15 cellular contexts compared by ENCODE assay signal in the genomic region with DNA sequence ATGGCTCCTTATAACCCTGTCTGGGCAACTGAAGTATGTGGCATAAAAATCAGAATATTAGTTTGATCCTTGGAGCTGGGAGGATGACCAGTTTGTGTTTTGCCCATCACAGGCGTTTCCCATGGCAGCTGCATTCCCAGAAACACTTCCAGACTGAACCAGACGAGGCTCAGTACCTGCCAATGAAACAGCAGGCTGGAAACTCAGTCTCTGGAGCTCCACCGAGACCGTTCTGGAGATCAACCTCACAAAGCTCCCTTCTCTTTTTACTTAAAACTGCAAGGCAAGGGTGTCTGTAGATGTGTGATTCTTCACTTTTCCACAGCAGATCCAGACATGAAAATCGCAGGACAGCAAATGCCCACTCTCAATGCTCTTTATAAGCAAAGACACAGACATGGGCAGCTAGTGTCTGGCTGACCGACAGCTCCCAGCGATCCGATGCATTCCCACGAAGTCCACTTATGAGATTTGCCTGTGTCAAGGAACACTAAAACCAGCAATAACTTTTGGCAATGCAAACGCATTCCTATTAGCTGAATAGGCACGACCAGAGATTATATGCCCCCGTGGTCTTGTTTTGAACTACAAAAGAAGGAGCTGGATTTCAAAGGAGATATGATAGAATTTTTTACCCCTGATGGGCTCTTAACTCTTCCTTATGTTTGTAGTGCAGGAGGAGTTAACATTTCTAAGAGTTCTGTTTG.
DNase-seq lines count a peak whose midpoint lies in the region; ATAC-seq and TF ChIP-seq lines count a peak whose summit lies in the region.
"Had no signal": no experiment of that assay in that cellular context is flagged by ENCODE, and none has a peak within 500 bp of the region (broad histone marks: within the 10 kb centered on the region; RNA-seq: fewer than 3 reads in every experiment).

No MANE protein-coding gene starts in this region.

- no peak overlapping the region for H3K4me3 ChIP-seq in RWPE2 (ENCODE audit: severe bottlenecking)
- no peak overlapping the region for H3K4me3 ChIP-seq in fibroblast of pulmonary artery (replicated peaks; ENCODE audit: low read depth, low read length)
- no peak overlapping the region for H3K4me3 ChIP-seq in skeletal muscle cell (ENCODE audit: low read depth, low read length)
- H3K4me3 ChIP-seq: esophagus squamous epithelium had no signal

- H3K36me3 ChIP-seq in RWPE2 (ENCODE audit: low read depth) = no peaks in the 10 kb centered on the region
- H3K36me3 ChIP-seq: esophagus squamous epithelium had no signal

- DNase-seq in EH (ENCODE audit: low read depth) (peak; percentile 88), RWPE2 (ENCODE audit: low spot score) (no peak), fibroblast of pulmonary artery (ENCODE audit: low read depth) (peak; percentile 81), skeletal muscle cell (ENCODE audit: low read depth) (peak; percentile 63), SK-N-DZ (ENCODE audit: low spot score) (no peak)
- DNase-seq: activated CD8-positive, alpha-beta T cell treated with anti-CD3 and anti-CD28 coated beads for 36 hours; amygdala; dermis blood vessel endothelial cell; esophagus squamous epithelium; MV-4-11; NCI-H2107; SIG-M5 had no signal

- no peaks in the 10 kb centered on the region for H3K27me3 ChIP-seq in RWPE2 (ENCODE audit: insufficient read depth, poor library complexity, severe bottlenecking)

- no peaks in the 10 kb centered on the region for H3K9me3 ChIP-seq in RWPE2 (ENCODE audit: severe bottlenecking)
- H3K9me3 ChIP-seq: esophagus squamous epithelium had no signal

- H3K27ac ChIP-seq in RWPE2 (ENCODE audit: poor library complexity, severe bottlenecking) = no peak overlapping the region
- H3K27ac ChIP-seq: esophagus squamous epithelium had no signal

- TF ChIP-seq CTCF in RWPE2 (IDR thresholded peaks at IDR 0.05; ENCODE audit: poor library complexity, severe bottlenecking) = no peak
- TF ChIP-seq CTCF in fibroblast of pulmonary artery (IDR thresholded peaks at IDR 0.05; ENCODE audit: low read length, missing control alignments) = no peak

- ATAC-seq in RWPE2 (ENCODE audit: low read depth) = peak; percentile 31; the same call in 2 of the 3 replicates
- no peak for ATAC-seq in HG03460 (IDR thresholded peaks at IDR 0.05; ENCODE audit: unreplicated experiment)
- ATAC-seq in HG03045 (IDR thresholded peaks at IDR 0.05; ENCODE audit: unreplicated experiment) = no peak
- ATAC-seq in HG02759 (IDR thresholded peaks at IDR 0.05; ENCODE audit: unreplicated experiment) = no peak
- ATAC-seq: activated CD8-positive, alpha-beta T cell treated with anti-CD3 and anti-CD28 coated beads for 36 hours had no signal

- peaks cover 6% of the 10 kb centered on the region for H3K4me1 ChIP-seq in RWPE2 (ENCODE audit: insufficient read depth, poor library complexity, severe bottlenecking)
- H3K4me1 ChIP-seq: esophagus squamous epithelium had no signal

Comparison
In these comparisons a context has a peak if more than half of its experiments do, and no peak if none do; other contexts are left out.
1. DNase-seq: peak in EH (single experiment), fibroblast of pulmonary artery (single experiment) and skeletal muscle cell (single experiment); none in RWPE2 (single experiment) and SK-N-DZ (single experiment).